In genomic region chr18:46772396-46772795, GRCh38 we compare ENCODE assay signal across 15 cellular contexts.
DNase-seq lines count a peak whose midpoint lies in the region; ATAC-seq and TF ChIP-seq lines count a peak whose summit lies in the region.
"Had no signal": no experiment of that assay in that cellular context is flagged by ENCODE, and none has a peak within 500 bp of the region (broad histone marks: within the 10 kb centered on the region; RNA-seq: fewer than 3 reads in every experiment).

No MANE protein-coding gene starts in this region.

- POLR2A ChIA-PET in GM10248 (lab: Yijun Ruan, JAX) = no interaction called here

- TF ChIP-seq CTCF in GM10248 (IDR thresholded peaks at IDR 0.05; ENCODE audit: control extremely low read depth, extremely low read depth, low read depth, missing control alignments) = peak; percentile 10

- ATAC-seq in HG03432 (IDR thresholded peaks at IDR 0.05; ENCODE audit: unreplicated experiment) = no peak
- ATAC-seq in GM18505 (IDR thresholded peaks at IDR 0.05; ENCODE audit: unreplicated experiment) = no peak

- no peak for TF ChIP-seq POLR2A in GM18505 (IDR thresholded peaks at IDR 0.05; ENCODE audit: borderline replicate concordance, extremely low read depth, insufficient read depth, insufficient read length)

- CTCF ChIA-PET in GM10248 (lab: Yijun Ruan, JAX) = interaction anchor here (1.3 kb wide), 2 partner anchors 15 to 115 kb away, joined by 4 to 5 read pairs; no protein-coding TSS in a partner anchor

- DNase-seq in GM10248 (ENCODE audit: extremely low spot score) = no peak
- peak; percentile 14 for DNase-seq in KG1 (lab: John Stamatoyannopoulos, UW)
- DNase-seq in SKM-1 treated with dmso at 0.1 percent for 144 hours (lab: John Stamatoyannopoulos, UW; ENCODE audit: unreplicated experiment) = peak; percentile 44
- peak; percentile 42 for DNase-seq in islet precursor cell
- no peak for DNase-seq in SW 1271 (lab: John Stamatoyannopoulos, UW)
- DNase-seq: amygdala, BE2C, DMS79 treated with DMSO at 0.1 percent for 48 hours, foreskin melanocyte, NCI-H1436 treated with DMSO at 0.1 percent for 48 hours, NCI-H226, PC-3, substantia nigra had no signal

Comparison
In these comparisons a context has a peak if more than half of its experiments do, and no peak if none do; other contexts are left out.
1. DNase-seq: peak in KG1 (single experiment), SKM-1 treated with dmso at 0.1 percent for 144 hours (single experiment) and islet precursor cell (single experiment); none in GM10248 (single experiment) and SW 1271 (0 of 2).